Comparison of ENCODE assay signal across 37 cellular contexts in genomic region chr5:133179405-133179804, GRCh38.
DNase-seq lines count a peak whose midpoint lies in the region; ATAC-seq, FAIRE-seq and TF ChIP-seq lines count a peak whose summit lies in the region.
"Had no signal": no experiment of that assay in that cellular context is flagged by ENCODE, and none has a peak within 500 bp of the region (broad histone marks: within the 10 kb centered on the region; RNA-seq: fewer than 3 reads in every experiment).

No MANE protein-coding gene starts in this region.

- no peak for ATAC-seq in IMR-90 (ENCODE audit: low read depth)
- ATAC-seq in K562: no peak
- ATAC-seq in GM21390 (IDR thresholded peaks at IDR 0.05; ENCODE audit: unreplicated experiment): no peak
- no peak for ATAC-seq in activated CD4-positive, alpha-beta T cell treated with anti-CD3 and anti-CD28 coated beads for 36 hours
- ATAC-seq: A549; CD8-positive, alpha-beta T cell had no signal

- H3K9me1 ChIP-seq in IMR-90 (ENCODE audit: insufficient read depth, low read length) (no peaks in the 10 kb centered on the region), K562 (ENCODE audit: control insufficient read depth, insufficient read depth, low read length) (no peaks in the 10 kb centered on the region)

- H3K79me2 ChIP-seq in K562 (ENCODE audit: control insufficient read depth, insufficient read depth, low read length) (no peaks in the 10 kb centered on the region), neural cell (replicated peaks; ENCODE audit: insufficient read depth, low read length) (no peaks in the 10 kb centered on the region)

- no peak overlapping the region for H2BK20ac ChIP-seq in IMR-90 (ENCODE audit: low read depth, low read length)

- no peak overlapping the region for H4K91ac ChIP-seq in IMR-90 (ENCODE audit: insufficient read depth, low read depth, low read length)

- no peak overlapping the region for H2AFZ ChIP-seq in IMR-90 (replicated peaks; ENCODE audit: low read length, poor library complexity)
- no peak overlapping the region for H2AFZ ChIP-seq in K562 (ENCODE audit: low read depth, low read length)
- no peak overlapping the region for H2AFZ ChIP-seq in neural cell (ENCODE audit: low read depth, low read length)

- H3K9me2 ChIP-seq in neural cell (ENCODE audit: insufficient read depth, low read length): no peaks in the 10 kb centered on the region

- no peak overlapping the region for H2AK9ac ChIP-seq in IMR-90 (replicated peaks; ENCODE audit: low read depth, low read length, poor library complexity)

- no peaks in the 10 kb centered on the region for H3K4me1 Mint-ChIP-seq in activated CD4-positive, alpha-beta T cell treated with anti-CD3 and anti-CD28 coated beads for 36 hours
- H3K4me1 Mint-ChIP-seq: B cell; CD14-positive monocyte; CD4-positive, CD25-positive, alpha-beta regulatory T cell; CD8-positive, alpha-beta memory T cell had no signal

- no peak for TF ChIP-seq CTCF in IMR-90 (conservative IDR thresholded peaks at IDR 0.05; ENCODE audit: low read depth, low read length)
- TF ChIP-seq CTCF in K562 (IDR thresholded peaks at IDR 0.05 in 2 of 3, conservative IDR thresholded peaks at IDR 0.05 in 1 of 3; ENCODE audit: insufficient read depth in 2 of 3, low read depth in 1 of 3, low read length in 3 of 3): no peak
- TF ChIP-seq CTCF in bronchial epithelial cell (IDR thresholded peaks at IDR 0.05; ENCODE audit: insufficient read depth, low read length, severe bottlenecking): no peak
- TF ChIP-seq CTCF in neural cell (IDR thresholded peaks at IDR 0.05; ENCODE audit: poor library complexity, severe bottlenecking): no peak

- no peak overlapping the region for H3K4me3 Mint-ChIP-seq in activated CD4-positive, alpha-beta T cell treated with anti-CD3 and anti-CD28 coated beads for 36 hours
- H3K4me3 Mint-ChIP-seq: B cell; CD14-positive monocyte; CD4-positive, alpha-beta memory T cell; CD4-positive, alpha-beta T cell; CD4-positive, CD25-positive, alpha-beta regulatory T cell; CD8-positive, alpha-beta memory T cell; CD8-positive, alpha-beta T cell had no signal

- H3K9ac ChIP-seq in IMR-90 (ENCODE audit: low read depth, low read length) (no peak overlapping the region), K562 (ENCODE audit: insufficient read depth in 1 of 2, low read depth in 2 of 2, low read length in 2 of 2) (no peak overlapping the region), neural cell (ENCODE audit: low read length) (no peak overlapping the region)
- H3K9ac ChIP-seq: BLaER1; BLaER1 treated with 17β-estradiol and CSF1 and Interleukin-3, amounts not matched to agents 10 nM and 100 nM had no signal

- H4K5ac ChIP-seq in IMR-90 (ENCODE audit: low read depth, low read length): no peak overlapping the region

- H2BK120ac ChIP-seq in IMR-90 (ENCODE audit: low read depth, low read length): no peak overlapping the region

- H3K4ac ChIP-seq in IMR-90 (ENCODE audit: low read depth, low read length): no peak overlapping the region

- H2BK5ac ChIP-seq in IMR-90 (ENCODE audit: low read depth, low read length, poor library complexity, severe bottlenecking): no peak overlapping the region

- no peak overlapping the region for H3K56ac ChIP-seq in IMR-90 (ENCODE audit: extremely low read depth, insufficient read depth, low read length)

- dilution Hi-C loops in IMR-90 (cut with HindIII; ENCODE audit: low sequenced_read_pairs, unreplicated experiment): no loop called here

- H3K27ac Mint-ChIP-seq in activated CD4-positive, alpha-beta T cell treated with anti-CD3 and anti-CD28 coated beads for 36 hours: no peak overlapping the region
- H3K27ac Mint-ChIP-seq: B cell; CD14-positive monocyte; CD4-positive, alpha-beta T cell; CD4-positive, CD25-positive, alpha-beta regulatory T cell; CD8-positive, alpha-beta memory T cell; CD8-positive, alpha-beta T cell had no signal

- FAIRE-seq in K562 (lab: Jason Lieb, UNC) (no peak), bronchial epithelial cell (lab: Jason Lieb, UNC) (no peak)
- FAIRE-seq: A204.1, A549, D721Med had no signal

- no peak for TF ChIP-seq POLR2A in IMR-90 (IDR thresholded peaks at IDR 0.05; ENCODE audit: low read depth, low read length)
- no peak for TF ChIP-seq POLR2A in K562 (conservative IDR thresholded peaks at IDR 0.05)

- BruUV-seq in IMR-90 (replicated peaks; lab: Mats Ljungman, UMichigan) (no TSS peak), K562 (replicated peaks; lab: Mats Ljungman, UMichigan) (no TSS peak)

- no peaks in the 10 kb centered on the region for H3K36me3 ChIP-seq in IMR-90 (ENCODE audit: control insufficient read depth, insufficient read depth, low read length)
- H3K36me3 ChIP-seq in K562 (ENCODE audit: control insufficient read depth, insufficient read depth, low read length): no peaks in the 10 kb centered on the region
- H3K36me3 ChIP-seq in bronchial epithelial cell (ENCODE audit: control insufficient read depth, insufficient read depth, low read length): no peaks in the 10 kb centered on the region
- no peaks in the 10 kb centered on the region for H3K36me3 ChIP-seq in neural cell (ENCODE audit: insufficient read depth, low read length)
- H3K36me3 ChIP-seq: BE2C; BLaER1; BLaER1 treated with 17β-estradiol and CSF1 and Interleukin-3, amounts not matched to agents 10 nM and 100 nM had no signal

- POLR2A ChIA-PET in IMR-90 (lab: Charles Lee; ENCODE audit: unreplicated experiment): no interaction called here
- POLR2A ChIA-PET in K562 (lab: Yijun Ruan, JAX): interaction anchor here (0.7 kb wide), 1 partner anchor 301 kb away, joined by 3 read pairs; no protein-coding TSS in a partner anchor
- POLR2A ChIA-PET in activated CD4-positive, alpha-beta T cell treated with anti-CD3 and anti-CD28 coated beads for 36 hours (lab: Charles Lee): no interaction called here

- H2BK15ac ChIP-seq in IMR-90 (ENCODE audit: low read depth, low read length): no peak overlapping the region

- no peaks in the 10 kb centered on the region for H3K27me3 Mint-ChIP-seq in activated CD4-positive, alpha-beta T cell treated with anti-CD3 and anti-CD28 coated beads for 36 hours
- H3K27me3 Mint-ChIP-seq: B cell; CD4-positive, alpha-beta memory T cell; CD4-positive, alpha-beta T cell had no signal

- H4K8ac ChIP-seq in IMR-90 (ENCODE audit: low read depth in 2 of 2, low read length in 2 of 2): no peak overlapping the region

- no peak overlapping the region for H3K18ac ChIP-seq in IMR-90 (ENCODE audit: low read depth, low read length)

- no peak for DNase-seq in IMR-90
- DNase-seq in K562 (ENCODE audit: extremely low read depth in 1 of 4, low spot score in 3 of 4): no peak
- peak; percentile 24 for DNase-seq in bronchial epithelial cell (ENCODE audit: low read depth)
- no peak for DNase-seq in activated CD4-positive, CD25-positive, alpha-beta regulatory T cell treated with anti-CD3 and anti-CD28 coated beads, Interleukin-2, amount 50 U/mL, for 72 hours
- DNase-seq in activated CD4-positive, alpha-beta T cell treated with anti-CD3 and anti-CD28 coated beads for 36 hours: no peak
- no peak for DNase-seq in activated CD4-positive, alpha-beta T cell treated with anti-CD3 and anti-CD28 coated beads, Interleukin-2, amount 50 U/mL, for 1 hour
- DNase-seq: 8988T; ACHN; AML-193; BE2C; C1 segment of cervical spinal cord; Caco-2; Calu3; CD4-positive, alpha-beta memory T cell; CD4-positive, alpha-beta T cell; CD4-positive, CD25-positive, alpha-beta regulatory T cell; CD8-positive, alpha-beta memory T cell; CD8-positive, alpha-beta T cell; COR-L47; DMS 273 treated with DMSO at 0.1 percent for 48 hours; DMS153; DMS53; DMS79; DMS79 treated with DMSO at 0.1 percent for 48 hours; DND-41; EL had no signal

- CTCF ChIA-PET in IMR-90 (lab: Yijun Ruan, JAX) (no interaction called here), K562 (lab: Yijun Ruan, JAX; ENCODE audit: low intra/inter-chr PET ratio) (interaction anchor here (0.7 kb wide), 1 partner anchor 60 kb away, joined by 3 read pairs; no protein-coding TSS in a partner anchor)
- CTCF ChIA-PET in activated CD4-positive, alpha-beta T cell treated with anti-CD3 and anti-CD28 coated beads for 36 hours (lab: Charles Lee): no interaction called here

- H3F3A ChIP-seq in neural cell (ENCODE audit: insufficient read depth, low read length, poor library complexity, severe bottlenecking): no peaks in the 10 kb centered on the region

- H3K4me3 ChIP-seq in IMR-90 (ENCODE audit: insufficient read depth, low read depth, low read length) (no peak overlapping the region), K562 (no peak overlapping the region), bronchial epithelial cell (ENCODE audit: low read depth, low read length) (no peak overlapping the region), neural cell (ENCODE audit: low read length) (no peak overlapping the region)
- H3K4me3 ChIP-seq: A549; BLaER1; BLaER1 treated with 17β-estradiol and CSF1 and Interleukin-3, amounts not matched to agents 10 nM and 100 nM had no signal

- no peaks in the 10 kb centered on the region for H3K9me3 Mint-ChIP-seq in activated CD4-positive, alpha-beta T cell treated with anti-CD3 and anti-CD28 coated beads for 36 hours (ENCODE audit: low read depth)
- H3K9me3 Mint-ChIP-seq: CD4-positive, alpha-beta T cell; CD8-positive, alpha-beta memory T cell; CD8-positive, alpha-beta T cell had no signal

- intact Hi-C loops in IMR-90 (cut with micrococcal nuclease) (no loop called here), K562 (cut with micrococcal nuclease) (no loop called here)
- intact Hi-C loops in activated CD4-positive, alpha-beta T cell treated with anti-CD3 and anti-CD28 coated beads for 36 hours (cut with DNase I, micrococcal nuclease): no loop called here

- H3K27me3 ChIP-seq in IMR-90 (ENCODE audit: control insufficient read depth, insufficient read depth, low read length): peaks cover 3% of the 10 kb centered on the region
- H3K27me3 ChIP-seq in K562 (ENCODE audit: control insufficient read depth in 2 of 2, insufficient read depth in 2 of 2, low read length in 2 of 2): peaks cover 2 to 4% of the 10 kb centered on the region in 2 experiments; a peak in 3 of 5 replicates
- no peaks in the 10 kb centered on the region for H3K27me3 ChIP-seq in bronchial epithelial cell (ENCODE audit: control insufficient read depth, insufficient read depth, low read length)
- H3K27me3 ChIP-seq in neural cell (ENCODE audit: insufficient read depth, low read depth, low read length): no peaks in the 10 kb centered on the region
- H3K27me3 ChIP-seq: BE2C; BLaER1; BLaER1 treated with 17β-estradiol and CSF1 and Interleukin-3, amounts not matched to agents 10 nM and 100 nM had no signal

- in situ Hi-C loops in IMR-90 (cut with MboI; ENCODE audit: low sequenced_read_pairs) (no loop called here), K562 (cut with MboI) (no loop called here)

- H3K4me2 ChIP-seq in IMR-90 (ENCODE audit: low read depth, low read length) (no peak overlapping the region), K562 (ENCODE audit: insufficient read depth, low read length) (no peak overlapping the region), neural cell (ENCODE audit: low read length) (no peak overlapping the region)
- H3K4me2 ChIP-seq: A549; BLaER1; BLaER1 treated with 17β-estradiol and CSF1 and Interleukin-3, amounts not matched to agents 10 nM and 100 nM had no signal

- H3K27ac ChIP-seq in IMR-90 (ENCODE audit: insufficient read depth, low read length) (no peak overlapping the region), K562 (ENCODE audit: extremely low read depth, low read depth, low read length) (no peak overlapping the region), neural cell (ENCODE audit: low read length) (peak overlapping the region; percentile 62)
- H3K27ac ChIP-seq: 22Rv1; A549; BLaER1; BLaER1 treated with 17β-estradiol and CSF1 and Interleukin-3, amounts not matched to agents 10 nM and 100 nM; C4-2B had no signal

- TF ChIP-seq EP300 in K562 (IDR thresholded peaks at IDR 0.05; ENCODE audit: low read length): no peak
- TF ChIP-seq EP300 in neural cell (conservative IDR thresholded peaks at IDR 0.05; ENCODE audit: poor library complexity, severe bottlenecking): peak; percentile 90

- H3K79me1 ChIP-seq in IMR-90 (ENCODE audit: low read depth in 1 of 2, low read length in 2 of 2): no peaks in the 10 kb centered on the region

- no peaks in the 10 kb centered on the region for H3K4me1 ChIP-seq in IMR-90 (ENCODE audit: control insufficient read depth, insufficient read depth, low read length)
- H3K4me1 ChIP-seq in K562 (replicated peaks in 1 of 2; ENCODE audit: control insufficient read depth in 2 of 2, insufficient read depth in 2 of 2, low read length in 2 of 2): no peaks in the 10 kb centered on the region
- H3K4me1 ChIP-seq: A549; BE2C; BLaER1; BLaER1 treated with 17β-estradiol and CSF1 and Interleukin-3, amounts not matched to agents 10 nM and 100 nM; Caco-2 had no signal

- H3K14ac ChIP-seq in IMR-90 (replicated peaks; ENCODE audit: low read depth, low read length): no peak overlapping the region

- H3K23ac ChIP-seq in IMR-90 (ENCODE audit: low read depth, low read length): no peak overlapping the region

- TF ChIP-seq RAD21 in IMR-90 (IDR thresholded peaks at IDR 0.05; ENCODE audit: low read length) (no peak), K562 (CRISPR knock-in tag; conservative IDR thresholded peaks at IDR 0.05 in 1 of 2, IDR thresholded peaks at IDR 0.05 in 1 of 2) (no peak), neural cell (conservative IDR thresholded peaks at IDR 0.05) (peak; percentile 42)

- H4K20me1 ChIP-seq in IMR-90 (ENCODE audit: insufficient read depth, low read length): no peaks in the 10 kb centered on the region
- H4K20me1 ChIP-seq in K562 (replicated peaks; ENCODE audit: control insufficient read depth, insufficient read depth, low read length): no peaks in the 10 kb centered on the region
- H4K20me1 ChIP-seq in neural cell (ENCODE audit: insufficient read depth): no peaks in the 10 kb centered on the region
- H4K20me1 ChIP-seq: BLaER1; BLaER1 treated with 17β-estradiol and CSF1 and Interleukin-3, amounts not matched to agents 10 nM and 100 nM had no signal

- H2AK5ac ChIP-seq in IMR-90 (ENCODE audit: low read depth, low read length): no peak overlapping the region

- H3K36me3 Mint-ChIP-seq in activated CD4-positive, alpha-beta T cell treated with anti-CD3 and anti-CD28 coated beads for 36 hours (ENCODE audit: low read depth): no peaks in the 10 kb centered on the region
- H3K36me3 Mint-ChIP-seq: CD14-positive monocyte; CD4-positive, alpha-beta memory T cell; CD4-positive, CD25-positive, alpha-beta regulatory T cell; CD8-positive, alpha-beta memory T cell; CD8-positive, alpha-beta T cell had no signal

- H3K9me3 ChIP-seq in IMR-90 (ENCODE audit: control insufficient read depth, insufficient read depth, low read length): no peaks in the 10 kb centered on the region
- H3K9me3 ChIP-seq in K562 (replicated peaks; ENCODE audit: control insufficient read depth, insufficient read depth, low read depth, low read length): no peaks in the 10 kb centered on the region
- H3K9me3 ChIP-seq in neural cell (ENCODE audit: low read length): no peaks in the 10 kb centered on the region
- H3K9me3 ChIP-seq: A549; BE2C; BLaER1; BLaER1 treated with 17β-estradiol and CSF1 and Interleukin-3, amounts not matched to agents 10 nM and 100 nM; Caco-2 had no signal
